7 cellular contexts compared by ENCODE assay signal in genomic region chr6:148342146-148343027, GRCh38. TPM values are rescaled to one million over a fixed set of nuclear protein-coding genes. Genes with fewer than 3 reads are reported as not detected.
A peak's percentile ranks its signal among the peaks of the same experiment; 100 is the strongest.
DNase-seq lines count a peak whose midpoint lies in the region; ATAC-seq, FAIRE-seq and TF ChIP-seq lines count a peak whose summit lies in the region.

Gene SASH1, plus strand, starts transcription at chr6:148342838. Its CDS starts 230 bp downstream, at chr6:148343068.

- TSS peak; percentile 64 for BruUV-seq in endothelial cell of umbilical vein (replicated peaks; lab: Mats Ljungman, UMichigan)

- H3K4me3 Mint-ChIP-seq in WTC11: peak within 1 kb of the TSS; percentile 89
- H3K4me3 Mint-ChIP-seq in stimulated activated naive CD8-positive, alpha-beta T cell treated with anti-CD3 and anti-CD28 coated beads, Interleukin-15, Interleukin-2, amounts not matched to agents 100 ng/mL and 50 ng/mL, for 24 hours: peak within 1 kb of the TSS; percentile 71

- no peaks in the 10 kb centered on the region for H3K36me3 Mint-ChIP-seq in WTC11
- no peaks in the 10 kb centered on the region for H3K36me3 Mint-ChIP-seq in stimulated activated naive CD8-positive, alpha-beta T cell treated with anti-CD3 and anti-CD28 coated beads, Interleukin-15, Interleukin-2, amounts not matched to agents 100 ng/mL and 50 ng/mL, for 24 hours (ENCODE audit: low read depth)

- H3K27me3 ChIP-seq in endothelial cell of umbilical vein (ENCODE audit: control insufficient read depth in 2 of 2, insufficient read depth in 2 of 2, low read length in 2 of 2): no peaks in the 10 kb centered on the region

- no peaks in the 10 kb centered on the region for H3K9me3 Mint-ChIP-seq in WTC11
- H3K9me3 Mint-ChIP-seq in stimulated activated naive CD8-positive, alpha-beta T cell treated with anti-CD3 and anti-CD28 coated beads, Interleukin-15, Interleukin-2, amounts not matched to agents 100 ng/mL and 50 ng/mL, for 24 hours: no peaks in the 10 kb centered on the region

- peaks cover 69% of the 10 kb centered on the region for H3K79me2 ChIP-seq in endothelial cell of umbilical vein (ENCODE audit: control insufficient read depth, insufficient read depth, low read length)

- POLR2A ChIA-PET in WTC11 (lab: Charles Lee) (interaction anchor here (1.0 to 1.5 kb wide), 2 partner anchors 43 to 47 kb away, joined by 4 read pairs; no protein-coding TSS in a partner anchor), endothelial cell of umbilical vein (lab: Charles Lee) (interaction anchor here (0.6 to 0.7 kb wide), 2 partner anchors 22 to 37 kb away, joined by 4 read pairs; no protein-coding TSS in a partner anchor)

- peaks cover 53% of the 10 kb centered on the region for H3K4me1 Mint-ChIP-seq in WTC11
- H3K4me1 Mint-ChIP-seq in stimulated activated naive CD8-positive, alpha-beta T cell treated with anti-CD3 and anti-CD28 coated beads, Interleukin-15, Interleukin-2, amounts not matched to agents 100 ng/mL and 50 ng/mL, for 24 hours (ENCODE audit: low read depth): peaks cover 15% of the 10 kb centered on the region

- intact Hi-C loops in endothelial cell of umbilical vein (cut with micrococcal nuclease): loop anchor here (1.0 to 5.0 kb wide), 12 partner anchors 25 to 835 kb away; partner anchors contain the start of gene SAMD5

- dilution Hi-C loops in endothelial cell of umbilical vein (cut with MboI; ENCODE audit: extremely low pct_ligation_motif_present, low sequenced_read_pairs): no loop called here

- H3K27ac Mint-ChIP-seq in WTC11: peak within 1 kb of the TSS; percentile 100
- no peak within 1 kb of the TSS for H3K27ac Mint-ChIP-seq in stimulated activated naive CD8-positive, alpha-beta T cell treated with anti-CD3 and anti-CD28 coated beads, Interleukin-15, Interleukin-2, amounts not matched to agents 100 ng/mL and 50 ng/mL, for 24 hours

- no peak for TF ChIP-seq CTCF in WTC11 (IDR thresholded peaks at IDR 0.05)
- no peak for TF ChIP-seq CTCF in endothelial cell of umbilical vein (IDR thresholded peaks at IDR 0.05; ENCODE audit: extremely low read depth in 1 of 2, insufficient read depth in 1 of 2, low read depth in 1 of 2, low read length in 2 of 2)

- peak; percentile 22 for DNase-seq in GM18507 (ENCODE audit: extremely low spot score, insufficient read length, low read depth)
- peak; percentile 40 for DNase-seq in NCI-H1417 treated with DMSO at 0.1 percent for 48 hours (lab: John Stamatoyannopoulos, UW)
- DNase-seq in WTC11 (ENCODE audit: low spot score): peak; percentile 78
- peak; percentile 89 for DNase-seq in endothelial cell of umbilical vein (ENCODE audit: low read depth, low spot score)
- DNase-seq in medulla oblongata (ENCODE audit: extremely low spot score): peak; percentile 93

- peak within 1 kb of the TSS; percentile 93 for H3K9ac ChIP-seq in endothelial cell of umbilical vein (replicated peaks; ENCODE audit: extremely low read depth, insufficient read depth, low read length)

- peak within 1 kb of the TSS; percentile 99 for H3K4me2 ChIP-seq in endothelial cell of umbilical vein (ENCODE audit: insufficient read depth, low read length)

- no peaks in the 10 kb centered on the region for H3K9me1 ChIP-seq in endothelial cell of umbilical vein (replicated peaks; ENCODE audit: control insufficient read depth, extremely low read depth, insufficient read depth, low read length)

- peak within 1 kb of the TSS; percentile 94 for H3K27ac ChIP-seq in endothelial cell of umbilical vein (ENCODE audit: insufficient read depth, low read depth, low read length)

- no peaks in the 10 kb centered on the region for H3K36me3 ChIP-seq in endothelial cell of umbilical vein (ENCODE audit: control insufficient read depth in 2 of 2, extremely low read depth in 1 of 2, insufficient read depth in 2 of 2, low read length in 2 of 2)

- CTCF ChIA-PET in WTC11 (lab: Charles Lee): interaction anchor here (0.9 kb wide), 1 partner anchor 122 kb away, joined by 4 read pairs; no protein-coding TSS in a partner anchor
- CTCF ChIA-PET in endothelial cell of umbilical vein (lab: Charles Lee): interaction anchor here (0.5 to 1.9 kb wide), 8 partner anchors 13 to 162 kb away, joined by 3 to 6 read pairs (median 3); no protein-coding TSS in a partner anchor

- FAIRE-seq in GM18507 (lab: Jason Lieb, UNC) (peak; percentile 88), endothelial cell of umbilical vein (lab: Jason Lieb, UNC) (peak; percentile 81)

- H3K27me3 Mint-ChIP-seq in WTC11 (ENCODE audit: low read depth): no peaks in the 10 kb centered on the region; the same call in 1 of the 2 replicates
- H3K27me3 Mint-ChIP-seq in stimulated activated naive CD8-positive, alpha-beta T cell treated with anti-CD3 and anti-CD28 coated beads, Interleukin-15, Interleukin-2, amounts not matched to agents 100 ng/mL and 50 ng/mL, for 24 hours: peaks cover 49% of the 10 kb centered on the region

- no peaks in the 10 kb centered on the region for H3K9me3 ChIP-seq in endothelial cell of umbilical vein (replicated peaks; ENCODE audit: control insufficient read depth, insufficient read depth, low read length)

- no peak within 1 kb of the TSS for H2AFZ ChIP-seq in endothelial cell of umbilical vein (ENCODE audit: low read depth, low read length)

- ATAC-seq in HG02623 (IDR thresholded peaks at IDR 0.05; ENCODE audit: unreplicated experiment) (peak; percentile 56), WTC11 (peak; percentile 83)

- H3K4me3 ChIP-seq in endothelial cell of umbilical vein (replicated peaks in 1 of 3; ENCODE audit: insufficient read depth in 1 of 3, low read depth in 1 of 3, low read length in 3 of 3): peak within 1 kb of the TSS; percentile 69 to 97 (median 96)

- H4K20me1 ChIP-seq in endothelial cell of umbilical vein (replicated peaks; ENCODE audit: control insufficient read depth, extremely low read depth, insufficient read depth, low read length): no peaks in the 10 kb centered on the region

- peaks cover 52% of the 10 kb centered on the region for H3K4me1 ChIP-seq in endothelial cell of umbilical vein (ENCODE audit: control insufficient read depth, extremely low read depth, insufficient read depth, low read length)

- TF ChIP-seq POLR2A in endothelial cell of umbilical vein (IDR thresholded peaks at IDR 0.05; ENCODE audit: low read depth, low read length): no peak

TF ChIP-seq in WTC11, 78 proteins besides CTCF, POLR2A, EP300 and RAD21 (continues in another document):
- TF ChIP-seq ZBTB21 (CRISPR knock-in tag; IDR thresholded peaks at IDR 0.05; ENCODE audit: borderline replicate concordance) (peak; percentile 11; the same call in 1 of the 2 replicates), ETV6 (CRISPR knock-in tag; IDR thresholded peaks at IDR 0.05) (0 out of 2 replicates have a peak, but pooled peaks have one; percentile 32), FOXK1 (CRISPR knock-in tag; IDR thresholded peaks at IDR 0.05) (peak; percentile 15; the same call in 1 of the 2 replicates), NFE2L1 (CRISPR knock-in tag; IDR thresholded peaks at IDR 0.05) (no peak), USF1 (CRISPR knock-in tag; IDR thresholded peaks at IDR 0.05) (peak; percentile 65; the same call in 1 of the 2 replicates)
- TF ChIP-seq, protein P1, sequence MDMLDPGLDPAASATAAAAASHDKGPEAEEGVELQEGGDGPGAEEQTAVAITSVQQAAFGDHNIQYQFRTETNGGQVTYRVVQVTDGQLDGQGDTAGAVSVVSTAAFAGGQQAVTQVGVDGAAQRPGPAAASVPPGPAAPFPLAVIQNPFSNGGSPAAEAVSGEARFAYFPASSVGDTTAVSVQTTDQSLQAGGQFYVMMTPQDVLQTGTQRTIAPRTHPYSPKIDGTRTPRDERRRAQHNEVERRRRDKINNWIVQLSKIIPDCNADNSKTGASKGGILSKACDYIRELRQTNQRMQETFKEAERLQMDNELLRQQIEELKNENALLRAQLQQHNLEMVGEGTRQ (CRISPR knock-in tag; IDR thresholded peaks at IDR 0.05): peak; percentile 72

TF ChIP-seq in endothelial cell of umbilical vein, 7 proteins besides CTCF, POLR2A, EP300 and RAD21:
- TF ChIP-seq GATA2 (IDR thresholded peaks at IDR 0.05; ENCODE audit: insufficient read depth, insufficient read length, low read depth, low read length) (peak; percentile 8), POLR2AphosphoS5 (IDR thresholded peaks at IDR 0.05; ENCODE audit: insufficient read depth, low read depth, low read length) (no peak), MYC (IDR thresholded peaks at IDR 0.05; ENCODE audit: low read depth, low read length) (peak; percentile 13), JUN (IDR thresholded peaks at IDR 0.05; ENCODE audit: borderline replicate concordance, insufficient read depth, insufficient read length, low read depth) (no peak), FOS (IDR thresholded peaks at IDR 0.05; ENCODE audit: borderline replicate concordance, insufficient read depth, low read length) (no peak), EZH2 (IDR thresholded peaks at IDR 0.05; ENCODE audit: borderline replicate concordance, low read depth, low read length, severe bottlenecking) (no peak)
- TF ChIP-seq, protein P2, sequence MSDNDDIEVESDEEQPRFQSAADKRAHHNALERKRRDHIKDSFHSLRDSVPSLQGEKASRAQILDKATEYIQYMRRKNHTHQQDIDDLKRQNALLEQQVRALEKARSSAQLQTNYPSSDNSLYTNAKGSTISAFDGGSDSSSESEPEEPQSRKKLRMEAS (IDR thresholded peaks at IDR 0.05; ENCODE audit: insufficient read depth, insufficient read length): peak; percentile 33

RNA-seq across cellular contexts. Expression of gene SASH1, which starts in this region (rescaled TPM):
- total RNA-seq in WTC11 (2021) (21.7 to 27.4 TPM (median 24.0 TPM) in 3 replicates), endothelial cell of umbilical vein (97.5 and 103 TPM in 2 replicates)
- 15.6 and 18.5 TPM in 2 replicates for polyA plus RNA-seq in endothelial cell of umbilical vein
- 22.2 and 22.6 TPM in 2 replicates for polyA plus RNA-seq in endothelial cell of umbilical vein (2011; cell fraction: cytosol; rRNA removed)
- 55.6 and 63.0 TPM in 2 replicates for polyA plus RNA-seq in endothelial cell of umbilical vein (2011; cell fraction: nucleus; rRNA removed)
- 37.7 and 41.6 TPM in 2 replicates for polyA plus RNA-seq in endothelial cell of umbilical vein (2012)
- polyA minus RNA-seq in endothelial cell of umbilical vein: 66.8 and 84.9 TPM in 2 replicates
- polyA minus RNA-seq in endothelial cell of umbilical vein (2011; cell fraction: cytosol; rRNA and poly(A)+ RNA removed): 2.4 TPM
- 137 and 139 TPM in 2 replicates for polyA minus RNA-seq in endothelial cell of umbilical vein (2011; cell fraction: nucleus; rRNA and poly(A)+ RNA removed)

Comparison
In these comparisons a context has a peak if more than half of its experiments do, and no peak if none do; other contexts are left out.
1. Peak in every context shown above with its lines: DNase-seq, ATAC-seq, H3K4me3 ChIP-seq and H3K27ac ChIP-seq.
2. DNase-seq: peak in every context shown above with its lines; median percentile 93 in medulla oblongata; 89 in endothelial cell of umbilical vein; 78 in WTC11; 40 in NCI-H1417 treated with DMSO at 0.1 percent for 48 hours; 22 in GM18507.